10 cellular contexts compared by ENCODE assay signal in the genomic region with DNA sequence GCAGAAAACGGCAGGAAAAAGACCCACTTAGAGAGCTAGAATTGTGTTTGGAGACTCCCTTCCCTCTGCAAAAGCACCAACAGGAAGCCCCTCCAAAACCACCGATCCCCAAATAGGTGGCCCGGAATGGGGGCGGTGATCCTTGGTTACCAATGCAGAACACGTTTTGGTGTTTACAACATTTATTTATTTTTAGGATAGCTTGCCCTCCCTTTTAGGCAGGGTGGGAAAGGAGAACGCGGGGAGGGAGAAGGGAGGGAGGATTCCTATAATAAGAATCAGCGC. TPM values are rescaled to one million over a fixed set of nuclear protein-coding genes. Genes with fewer than 3 reads are reported as not detected.
A peak's percentile ranks its signal among the peaks of the same experiment; 100 is the strongest.
DNase-seq lines count a peak whose midpoint lies in the region; ATAC-seq and TF ChIP-seq lines count a peak whose summit lies in the region.
"Had no signal": no experiment of that assay in that cellular context is flagged by ENCODE, and none has a peak within 500 bp of the region (broad histone marks: within the 10 kb centered on the region; RNA-seq: fewer than 3 reads in every experiment).

No MANE protein-coding gene starts in this region.

- 0 to 1% (median 0%) methylated on average over 8 of the region's 8 CpGs for WGBS in ovary, 3 donors

- H3K27ac ChIP-seq in BLaER1, result no peak overlapping the region
- H3K27ac ChIP-seq in ovary, result peak overlapping the region in 1 of 2 donors; percentile 49
- H3K27ac ChIP-seq in left lung, result peak overlapping the region in 1 of 2 donors; percentile 5

- H3K27me3 ChIP-seq in BLaER1 (peaks cover 26% of the 10 kb centered on the region), ovary (no peaks in the 10 kb centered on the region), left lung (peaks cover 53 to 80% of the 10 kb centered on the region in 2 donors)

- DNase-seq in LNCaP clone FGC (ENCODE audit: low read depth), result no peak
- no peak for DNase-seq in epithelial cell of esophagus (ENCODE audit: low read depth)
- no peak for DNase-seq in ovary
- DNase-seq in retina, result no peak
- no peak for DNase-seq in left lung
- no peak for DNase-seq in D341Med (ENCODE audit: low spot score)
- no peak for DNase-seq in OCI-M1 (lab: John Stamatoyannopoulos, UW)
- DNase-seq: activated CD4-positive, CD25-positive, alpha-beta regulatory T cell treated with anti-CD3 and anti-CD28 coated beads, Interleukin-2, amount 50 U/mL, for 72 hours had no signal

- H3K4me3 ChIP-seq in BLaER1 (peak overlapping the region; percentile 54), LNCaP clone FGC (ENCODE audit: low read depth, low read length) (peak overlapping the region; percentile 46), epithelial cell of esophagus (ENCODE audit: low read length) (peak overlapping the region; percentile 43), ovary (peak overlapping the region; percentile 44), left lung (peak overlapping the region in 1 of 2 donors; percentile 46)
- H3K4me3 ChIP-seq: K562 had no signal

- TF ChIP-seq CTCF in LNCaP clone FGC (IDR thresholded peaks at IDR 0.05; ENCODE audit: control insufficient read depth, extremely low read depth, insufficient read depth) (no peak), epithelial cell of esophagus (IDR thresholded peaks at IDR 0.05; ENCODE audit: insufficient read depth, low read depth, low read length, missing control alignments) (no peak), ovary (IDR thresholded peaks at IDR 0.05) (no peak), left lung (IDR thresholded peaks at IDR 0.05) (no peak)

- TF ChIP-seq EP300 in ovary (IDR thresholded peaks at IDR 0.05), result no peak

- peak overlapping the region; percentile 64 for H3K4me2 ChIP-seq in BLaER1

- H3K4me1 ChIP-seq in BLaER1 (peaks cover 9% of the 10 kb centered on the region), ovary (ENCODE audit: insufficient read depth) (peaks cover 4% of the 10 kb centered on the region), left lung (peaks cover 14 to 31% of the 10 kb centered on the region in 2 donors)

- ATAC-seq in left lung, result no peak
- ATAC-seq: K562 had no signal

- intact Hi-C loops in ovary (cut with DNase I) (no loop called here), left lung (cut with DNase I) (no loop called here)

- H3K36me3 ChIP-seq in BLaER1 (no peaks in the 10 kb centered on the region), ovary (no peaks in the 10 kb centered on the region), left lung (no peaks in the 10 kb centered on the region)

- no peak for TF ChIP-seq POLR2A in ovary (IDR thresholded peaks at IDR 0.05)

- H4K20me1 ChIP-seq in BLaER1, result no peaks in the 10 kb centered on the region

- peaks cover 27% of the 10 kb centered on the region for H3K9me3 ChIP-seq in BLaER1
- H3K9me3 ChIP-seq in ovary, result no peaks in the 10 kb centered on the region
- peaks cover 0 to 4% of the 10 kb centered on the region in 2 donors for H3K9me3 ChIP-seq in left lung

- H3K9ac ChIP-seq in BLaER1, result no peak overlapping the region

RNA-seq across cellular contexts. Expression of a gene that starts 0.6 kb away (rescaled TPM):
- total RNA-seq in ovary, result 10 to 100 TPM in 4 of 7 donors, 1 to 10 TPM in 3; 6.4 to 20.4 (median 10.2) TPM
- polyA plus RNA-seq in ovary, result 10 to 100 TPM; 12.0 to 31.1 TPM
- total RNA-seq in left lung, result 1 to 10 TPM in 1 of 2 donors, under 1 TPM in 1; 0.29 to 3.8 TPM
- total RNA-seq: K562 had no signal
- polyA plus RNA-seq: K562 had no signal
